23 cellular contexts compared by ENCODE assay signal in genomic region chr4:45621926-45622325, GRCh38.
DNase-seq lines count a peak whose midpoint lies in the region; ATAC-seq and TF ChIP-seq lines count a peak whose summit lies in the region.
"Had no signal": no experiment of that assay in that cellular context is flagged by ENCODE, and none has a peak within 500 bp of the region (broad histone marks: within the 10 kb centered on the region; RNA-seq: fewer than 3 reads in every experiment).

No MANE protein-coding gene starts in this region.

- in situ Hi-C loops in GM13977 (cut with MboI; ENCODE audit: low pct_unique_long_range_greater_than_20kb, low sequenced_read_pairs, unreplicated experiment) = no loop called here

- peak; percentile 38 for DNase-seq in HPDE6-E6E7 (ENCODE audit: extremely low spot score)
- no peak for DNase-seq in RWPE2 (ENCODE audit: low spot score)
- DNase-seq in fibroblast of mammary gland (ENCODE audit: low read depth) = peak; percentile 60
- DNase-seq in skeletal muscle cell (ENCODE audit: low read depth) = peak; percentile 4
- DNase-seq in left ventricle myocardium inferior = no peak
- no peak for DNase-seq in NCI-H128 (lab: John Stamatoyannopoulos, UW; ENCODE audit: unreplicated experiment)
- DNase-seq in GM13977 (ENCODE audit: low spot score) = no peak
- DNase-seq: activated CD4-positive, CD25-positive, alpha-beta regulatory T cell treated with anti-CD3 and anti-CD28 coated beads, Interleukin-2, amount 50 U/mL, for 72 hours; activated CD8-positive, alpha-beta memory T cell treated with anti-CD3 and anti-CD28 coated beads, Interleukin-2, amount 50 U/mL, for 48 hours; activated naive CD4-positive, alpha-beta T cell treated with anti-CD3 and anti-CD28 coated beads, Interleukin-2, amount 50 U/mL, for 16 hours; caudate nucleus; effector memory CD4-positive, alpha-beta T cell; immature natural killer cell; Kasumi-1; NCI-H1436 treated with DMSO at 0.1 percent for 48 hours; NCI-H524; Peyer's patch; stimulated activated naive CD4-positive, alpha-beta T cell treated with Interleukin-2 at 50 U/mL for 16 hours; T-cell; upper lobe of right lung had no signal

- H3K4me1 ChIP-seq in RWPE2 (ENCODE audit: insufficient read depth, poor library complexity, severe bottlenecking) (peaks cover 14% of the 10 kb centered on the region), left ventricle myocardium inferior (no peaks in the 10 kb centered on the region)
- H3K4me1 ChIP-seq: BLaER1, HAP-1, Peyer's patch, upper lobe of right lung had no signal

- H3K36me3 ChIP-seq in RWPE2 (ENCODE audit: low read depth) (no peaks in the 10 kb centered on the region), left ventricle myocardium inferior (no peaks in the 10 kb centered on the region)
- H3K36me3 ChIP-seq: BLaER1, HAP-1, Peyer's patch, upper lobe of right lung had no signal

- intact Hi-C loops in left ventricle myocardium inferior (cut with micrococcal nuclease) = no loop called here

- no peaks in the 10 kb centered on the region for H3K9me3 ChIP-seq in RWPE2 (ENCODE audit: severe bottlenecking)
- H3K9me3 ChIP-seq in left ventricle myocardium inferior (replicated peaks) = no peaks in the 10 kb centered on the region
- H3K9me3 ChIP-seq: BLaER1, HAP-1, Peyer's patch, upper lobe of right lung had no signal

- H3K27ac ChIP-seq in RWPE2 (ENCODE audit: poor library complexity, severe bottlenecking) (no peak overlapping the region), left ventricle myocardium inferior (replicated peaks) (no peak overlapping the region)
- H3K27ac ChIP-seq: BLaER1, Peyer's patch, upper lobe of right lung had no signal

- TF ChIP-seq CTCF in RWPE2 (IDR thresholded peaks at IDR 0.05; ENCODE audit: poor library complexity, severe bottlenecking) (no peak), fibroblast of mammary gland (conservative IDR thresholded peaks at IDR 0.05; ENCODE audit: control insufficient read depth, insufficient read depth, low read depth, low read length) (no peak), left ventricle myocardium inferior (IDR thresholded peaks at IDR 0.05; ENCODE audit: borderline replicate concordance) (no peak), GM13977 (IDR thresholded peaks at IDR 0.05; ENCODE audit: extremely low read depth, insufficient read depth, missing control alignments) (no peak)

- H3K27me3 ChIP-seq in RWPE2 (ENCODE audit: insufficient read depth, poor library complexity, severe bottlenecking) = no peaks in the 10 kb centered on the region
- H3K27me3 ChIP-seq in left ventricle myocardium inferior (ENCODE audit: low read depth) = no peaks in the 10 kb centered on the region
- H3K27me3 ChIP-seq: BLaER1, Peyer's patch, upper lobe of right lung had no signal

- no peak overlapping the region for H3K4me3 ChIP-seq in RWPE2 (ENCODE audit: severe bottlenecking)
- no peak overlapping the region for H3K4me3 ChIP-seq in fibroblast of mammary gland (ENCODE audit: control insufficient read depth, low read depth, low read length)
- no peak overlapping the region for H3K4me3 ChIP-seq in skeletal muscle cell (ENCODE audit: low read depth, low read length)
- no peak overlapping the region for H3K4me3 ChIP-seq in left ventricle myocardium inferior
- H3K4me3 ChIP-seq: BLaER1, HAP-1, Peyer's patch, upper lobe of right lung had no signal

- ATAC-seq in RWPE2 (ENCODE audit: low read depth) (peak; percentile 100), GM18868 (IDR thresholded peaks at IDR 0.05; ENCODE audit: unreplicated experiment) (no peak)
- ATAC-seq: T-cell, upper lobe of right lung had no signal

Comparison
In these comparisons a context has a peak if more than half of its experiments do, and no peak if none do; other contexts are left out.
1. DNase-seq: peak in HPDE6-E6E7 (single experiment), fibroblast of mammary gland (single experiment) and skeletal muscle cell (single experiment); none in RWPE2 (single experiment), left ventricle myocardium inferior (single experiment), NCI-H128 (single experiment) and GM13977 (single experiment).